Comparison of ENCODE assay signal across 13 cellular contexts in genomic region chrX:1244164-1245076, GRCh38. TPM values are rescaled to one million over a fixed set of nuclear protein-coding genes. Genes with fewer than 3 reads are reported as not detected.
DNase-seq lines count a peak whose midpoint lies in the region; ATAC-seq, FAIRE-seq and TF ChIP-seq lines count a peak whose summit lies in the region.
"Had no signal": no experiment of that assay in that cellular context is flagged by ENCODE, and none has a peak within 500 bp of the region (broad histone marks: within the 10 kb centered on the region; RNA-seq: fewer than 3 reads in every experiment).

No MANE protein-coding gene starts in this region.

- H3K27ac Mint-ChIP-seq in activated CD8-positive, alpha-beta memory T cell treated with anti-CD3 and anti-CD28 coated beads, Interleukin-2, amount 10 ng/mL, durations not matched to agents 7 days and 5 days, result peak overlapping the region; percentile 1
- peak overlapping the region; percentile 43 for H3K27ac Mint-ChIP-seq in activated CD8-positive, alpha-beta T cell treated with anti-CD3 and anti-CD28 coated beads, Interleukin-2, amount 10 ng/mL, durations not matched to agents 7 days and 5 days

- no peak overlapping the region for H2AK5ac ChIP-seq in trophoblast cell (ENCODE audit: low read length)

- peak overlapping the region; percentile 98 for H2BK12ac ChIP-seq in trophoblast cell (ENCODE audit: low read length)

- CTCF ChIA-PET in activated CD8-positive, alpha-beta memory T cell treated with anti-CD3 and anti-CD28 coated beads, Interleukin-2, amount 10 ng/mL, durations not matched to agents 7 days and 5 days (lab: Charles Lee), result no interaction called here
- CTCF ChIA-PET in activated CD8-positive, alpha-beta T cell treated with anti-CD3 and anti-CD28 coated beads, Interleukin-2, amount 10 ng/mL, durations not matched to agents 7 days and 5 days (lab: Charles Lee), result no interaction called here

- no peak overlapping the region for H3K9ac ChIP-seq in trophoblast cell (ENCODE audit: low read length)

- WGBS in trophoblast cell (ENCODE audit: extremely low coverage, insufficient coverage, insufficient read length), result no CpG with 5 or more reads among the region's 13 CpGs

- H4K8ac ChIP-seq in trophoblast cell (ENCODE audit: low read depth, low read length), result no peak overlapping the region

- peak overlapping the region; percentile 97 for H4K91ac ChIP-seq in trophoblast cell (ENCODE audit: low read depth, low read length)

- peaks cover 17% of the 10 kb centered on the region for H3K4me1 Mint-ChIP-seq in activated CD8-positive, alpha-beta memory T cell treated with anti-CD3 and anti-CD28 coated beads, Interleukin-2, amount 10 ng/mL, durations not matched to agents 7 days and 5 days
- H3K4me1 Mint-ChIP-seq in activated CD8-positive, alpha-beta T cell treated with anti-CD3 and anti-CD28 coated beads, Interleukin-2, amount 10 ng/mL, durations not matched to agents 7 days and 5 days (ENCODE audit: low read depth), result peaks cover 28% of the 10 kb centered on the region

- H2BK120ac ChIP-seq in trophoblast cell (ENCODE audit: insufficient read depth, low read length, poor library complexity), result peak overlapping the region; percentile 98

- TF ChIP-seq CTCF in tibial artery (IDR thresholded peaks at IDR 0.05), result no peak

- no peak for ATAC-seq in activated CD8-positive, alpha-beta memory T cell treated with anti-CD3 and anti-CD28 coated beads, Interleukin-2, amount 10 ng/mL, durations not matched to agents 7 days and 5 days
- no peak for ATAC-seq in activated CD8-positive, alpha-beta T cell treated with anti-CD3 and anti-CD28 coated beads, Interleukin-2, amount 10 ng/mL, durations not matched to agents 7 days and 5 days
- no peak for ATAC-seq in HG03135 (IDR thresholded peaks at IDR 0.05; ENCODE audit: unreplicated experiment)
- no peak for ATAC-seq in GM21825 (IDR thresholded peaks at IDR 0.05; ENCODE audit: unreplicated experiment)

- POLR2A ChIA-PET in activated CD8-positive, alpha-beta T cell treated with anti-CD3 and anti-CD28 coated beads, Interleukin-2, amount 10 ng/mL, durations not matched to agents 7 days and 5 days (lab: Charles Lee), result no interaction called here

- no peak overlapping the region for H3K4me3 Mint-ChIP-seq in activated CD8-positive, alpha-beta memory T cell treated with anti-CD3 and anti-CD28 coated beads, Interleukin-2, amount 10 ng/mL, durations not matched to agents 7 days and 5 days
- no peak overlapping the region for H3K4me3 Mint-ChIP-seq in activated CD8-positive, alpha-beta T cell treated with anti-CD3 and anti-CD28 coated beads, Interleukin-2, amount 10 ng/mL, durations not matched to agents 7 days and 5 days

- H3K23ac ChIP-seq in trophoblast cell (ENCODE audit: low read length), result no peak overlapping the region

- H2AFZ ChIP-seq in trophoblast cell (ENCODE audit: insufficient read depth, low read length, poor library complexity), result no peak overlapping the region

- H3K36me3 Mint-ChIP-seq in activated CD8-positive, alpha-beta memory T cell treated with anti-CD3 and anti-CD28 coated beads, Interleukin-2, amount 10 ng/mL, durations not matched to agents 7 days and 5 days, result no peaks in the 10 kb centered on the region
- H3K36me3 Mint-ChIP-seq in activated CD8-positive, alpha-beta T cell treated with anti-CD3 and anti-CD28 coated beads, Interleukin-2, amount 10 ng/mL, durations not matched to agents 7 days and 5 days (ENCODE audit: low read depth), result no peaks in the 10 kb centered on the region
- H3K36me3 Mint-ChIP-seq: CD4-positive, CD25-positive, alpha-beta regulatory T cell had no signal

- peaks cover 3% of the 10 kb centered on the region for H3K9me3 ChIP-seq in trophoblast cell (ENCODE audit: insufficient read depth, low read depth, low read length)
- H3K9me3 ChIP-seq in tibial artery, result no peaks in the 10 kb centered on the region
- H3K9me3 ChIP-seq: right atrium auricular region had no signal

- peaks cover 2% of the 10 kb centered on the region for H3K79me2 ChIP-seq in trophoblast cell (ENCODE audit: control insufficient read depth, insufficient read depth, low read length, poor library complexity)

- H3K4me2 ChIP-seq in trophoblast cell (ENCODE audit: low read length), result no peak overlapping the region

- peak overlapping the region; percentile 62 for H4K12ac ChIP-seq in trophoblast cell (ENCODE audit: low read depth, low read length)

- H3K9me3 Mint-ChIP-seq in activated CD8-positive, alpha-beta memory T cell treated with anti-CD3 and anti-CD28 coated beads, Interleukin-2, amount 10 ng/mL, durations not matched to agents 7 days and 5 days (ENCODE audit: low read depth), result no peaks in the 10 kb centered on the region
- H3K9me3 Mint-ChIP-seq in activated CD8-positive, alpha-beta T cell treated with anti-CD3 and anti-CD28 coated beads, Interleukin-2, amount 10 ng/mL, durations not matched to agents 7 days and 5 days (ENCODE audit: insufficient read depth), result no peaks in the 10 kb centered on the region
- H3K9me3 Mint-ChIP-seq: CD4-positive, CD25-positive, alpha-beta regulatory T cell had no signal

- peaks cover 31% of the 10 kb centered on the region for H3K79me1 ChIP-seq in trophoblast cell (ENCODE audit: low read length)

- no peaks in the 10 kb centered on the region for H3K27me3 ChIP-seq in trophoblast cell (ENCODE audit: insufficient read depth, low read length)
- H3K27me3 ChIP-seq in tibial artery, result peaks cover 0 to 18% of the 10 kb centered on the region in 2 donors
- H3K27me3 ChIP-seq: right atrium auricular region had no signal

- FAIRE-seq in HTR-8/SVneo (lab: Jason Lieb, UNC), result no peak

- H3K4ac ChIP-seq in trophoblast cell (ENCODE audit: low read depth, low read length), result peak overlapping the region; percentile 83

- H3K18ac ChIP-seq in trophoblast cell (ENCODE audit: low read length), result peak overlapping the region; percentile 61

- H3K4me1 ChIP-seq in trophoblast cell (ENCODE audit: control insufficient read depth in 1 of 2, insufficient read depth in 2 of 2, low read length in 2 of 2), result peaks cover 6 to 12% of the 10 kb centered on the region in 2 experiments
- H3K4me1 ChIP-seq in tibial artery, result peaks cover 0 to 12% (median 11%) of the 10 kb centered on the region in 4 donors

- DNase-seq in activated CD8-positive, alpha-beta memory T cell treated with anti-CD3 and anti-CD28 coated beads, Interleukin-2, amount 10 ng/mL, durations not matched to agents 7 days and 5 days, result peak; percentile 41
- DNase-seq in activated CD8-positive, alpha-beta memory T cell treated with anti-CD3 and anti-CD28 coated beads, Interleukin-2, amount 50 U/mL, for 48 hours, result no peak
- peak; percentile 43 for DNase-seq in HTR-8/SVneo (ENCODE audit: insufficient read length, low spot score)
- DNase-seq in activated CD8-positive, alpha-beta T cell treated with anti-CD3 and anti-CD28 coated beads, Interleukin-2, amount 10 ng/mL, durations not matched to agents 7 days and 5 days, result no peak
- peak in 1 of 2 donors; percentile 51 for DNase-seq in trophoblast cell
- DNase-seq in tibial artery, result no peak
- DNase-seq: activated gamma-delta T cell, NCI-H1105 treated with DMSO at 0.1 percent for 48 hours had no signal

- peak overlapping the region; percentile 91 for H3K14ac ChIP-seq in trophoblast cell (ENCODE audit: low read length)

- H3K27ac ChIP-seq in trophoblast cell (ENCODE audit: low read depth, low read length), result peak overlapping the region; percentile 23
- H3K27ac ChIP-seq in tibial artery, result no peak overlapping the region
- H3K27ac ChIP-seq: right atrium auricular region had no signal

- peaks cover 5% of the 10 kb centered on the region for H3K27me3 Mint-ChIP-seq in activated CD8-positive, alpha-beta memory T cell treated with anti-CD3 and anti-CD28 coated beads, Interleukin-2, amount 10 ng/mL, durations not matched to agents 7 days and 5 days
- H3K27me3 Mint-ChIP-seq in activated CD8-positive, alpha-beta T cell treated with anti-CD3 and anti-CD28 coated beads, Interleukin-2, amount 10 ng/mL, durations not matched to agents 7 days and 5 days (ENCODE audit: low read depth), result no peaks in the 10 kb centered on the region

- H3K36me3 ChIP-seq in trophoblast cell (ENCODE audit: control insufficient read depth in 1 of 2, insufficient read depth in 2 of 2, low read length in 2 of 2) (no peaks in the 10 kb centered on the region), tibial artery (no peaks in the 10 kb centered on the region)
- H3K36me3 ChIP-seq: right atrium auricular region had no signal

- intact Hi-C loops in tibial artery (cut with DNase I; ENCODE audit: low total_unique reads), result no loop called here

- H3K4me3 ChIP-seq in trophoblast cell (ENCODE audit: low read depth, low read length) (no peak overlapping the region), tibial artery (no peak overlapping the region)
- H3K4me3 ChIP-seq: right atrium auricular region had no signal

- peak overlapping the region; percentile 73 for H2BK5ac ChIP-seq in trophoblast cell (ENCODE audit: low read depth, low read length, poor library complexity)

RNA-seq across cellular contexts. Expression of gene CSF2RA, which starts 24.2 kb away (rescaled TPM):
- total RNA-seq in activated CD8-positive, alpha-beta memory T cell treated with anti-CD3 and anti-CD28 coated beads, Interleukin-2, amount 10 ng/mL, durations not matched to agents 7 days and 5 days, result not detected
- total RNA-seq in activated CD8-positive, alpha-beta T cell treated with anti-CD3 and anti-CD28 coated beads, Interleukin-2, amount 10 ng/mL, durations not matched to agents 7 days and 5 days, result not detected
- polyA plus RNA-seq in trophoblast cell (2013), result 38.6 and 43.2 TPM in 2 replicates
- total RNA-seq: CD4-positive, CD25-positive, alpha-beta regulatory T cell had no signal
- polyA plus RNA-seq: CD4-positive, CD25-positive, alpha-beta regulatory T cell had no signal

RNA-seq across cellular contexts. Expression of gene CRLF2, which starts 32.0 kb away (rescaled TPM):
- 1 to 10 TPM in 1 of 2 experiments, under 1 TPM in 1; 0.96 to 1.3 TPM for total RNA-seq in activated CD8-positive, alpha-beta memory T cell treated with anti-CD3 and anti-CD28 coated beads, Interleukin-2, amount 10 ng/mL, durations not matched to agents 7 days and 5 days
- total RNA-seq in activated CD8-positive, alpha-beta T cell treated with anti-CD3 and anti-CD28 coated beads, Interleukin-2, amount 10 ng/mL, durations not matched to agents 7 days and 5 days, result 1 to 10 TPM; 1.1 to 1.4 TPM
- polyA plus RNA-seq in trophoblast cell (2013), result not detected in 2 replicates
- total RNA-seq: kidney epithelial cell, right atrium auricular region had no signal

Comparison
In these comparisons a context has a peak if more than half of its experiments do, and no peak if none do; other contexts are left out.
1. DNase-seq: peak in activated CD8-positive, alpha-beta memory T cell treated with anti-CD3 and anti-CD28 coated beads, Interleukin-2, amount 10 ng/mL, durations not matched to agents 7 days and 5 days (single experiment) and HTR-8/SVneo (single experiment); none in activated CD8-positive, alpha-beta memory T cell treated with anti-CD3 and anti-CD28 coated beads, Interleukin-2, amount 50 U/mL, for 48 hours (single experiment), activated CD8-positive, alpha-beta T cell treated with anti-CD3 and anti-CD28 coated beads, Interleukin-2, amount 10 ng/mL, durations not matched to agents 7 days and 5 days (single experiment) and tibial artery (0 of 2).